Comparison of ENCODE assay signal across 18 cellular contexts in the genomic region with DNA sequence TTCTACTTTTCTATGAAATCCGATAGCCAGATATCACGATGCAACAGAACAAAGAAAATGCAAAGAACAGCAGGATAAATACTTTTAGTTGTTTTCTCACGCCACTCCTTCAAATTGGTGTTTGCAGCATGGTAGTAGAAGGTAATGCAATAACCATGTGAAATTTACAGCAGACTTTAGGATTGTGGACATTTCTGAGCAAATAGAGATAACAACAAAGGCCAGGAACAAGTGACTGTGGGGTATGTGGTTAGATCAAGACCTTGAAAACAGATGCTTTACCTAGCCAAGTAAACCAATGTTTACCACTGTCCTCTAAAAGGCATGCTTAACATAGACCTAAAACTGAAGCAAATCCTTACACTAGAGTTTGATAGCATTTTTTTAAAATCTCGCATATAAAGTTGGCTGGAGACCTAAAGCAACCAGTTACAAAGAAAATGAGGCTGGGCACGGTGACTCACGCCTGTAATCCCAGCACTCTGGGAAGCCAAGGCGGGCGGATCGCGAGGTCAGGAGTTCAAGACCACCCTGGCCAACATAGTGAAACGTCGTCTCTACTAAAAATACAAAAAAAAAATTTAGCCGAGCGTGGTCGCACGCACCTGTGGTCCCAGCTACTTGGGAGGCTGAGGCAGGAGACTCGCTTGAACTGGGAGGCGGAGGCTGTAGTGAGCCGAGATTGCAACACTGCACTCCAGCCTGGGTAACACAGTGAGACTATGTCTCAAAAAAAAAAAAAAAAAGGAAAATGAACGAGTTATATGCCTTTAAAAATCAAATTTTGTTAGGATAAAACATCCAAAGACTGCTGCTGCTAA.
DNase-seq lines count a peak whose midpoint lies in the region; ATAC-seq, FAIRE-seq and TF ChIP-seq lines count a peak whose summit lies in the region.
"Had no signal": no experiment of that assay in that cellular context is flagged by ENCODE, and none has a peak within 500 bp of the region (broad histone marks: within the 10 kb centered on the region; RNA-seq: fewer than 3 reads in every experiment).

No MANE protein-coding gene starts in this region.

- CTCF ChIA-PET in HepG2 (lab: Yijun Ruan, JAX; ENCODE audit: low intra/inter-chr PET ratio, low total read pairs), result no interaction called here

- TF ChIP-seq POLR2A in HepG2 (IDR thresholded peaks at IDR 0.05; ENCODE audit: insufficient read depth in 1 of 2, low read depth in 2 of 2, low read length in 2 of 2) (no peak), right lobe of liver (IDR thresholded peaks at IDR 0.05) (no peak)

- no peaks in the 10 kb centered on the region for H4K20me1 ChIP-seq in HepG2 (ENCODE audit: insufficient read depth, low read length)

- peak overlapping the region in 1 of 5 donors; percentile 9 for H3K4me3 Mint-ChIP-seq in immature natural killer cell
- H3K4me3 Mint-ChIP-seq: T-cell had no signal

- DNase-seq in HepG2 (ENCODE audit: low spot score), result peak; percentile 89
- DNase-seq in right lobe of liver, result no peak
- peak; percentile 5 for DNase-seq in amniotic stem cell (lab: John Stamatoyannopoulos, UW)
- no peak for DNase-seq in immature natural killer cell
- DNase-seq in midbrain (lab: John Stamatoyannopoulos, UW), result no peak
- no peak for DNase-seq in germinal center (ENCODE audit: low spot score)
- DNase-seq in NCI-H82 treated with DMSO at 0.1 percent for 48 hours (lab: John Stamatoyannopoulos, UW; ENCODE audit: unreplicated experiment), result no peak
- DNase-seq: ACHN; activated CD4-positive, alpha-beta T cell treated with anti-CD3 and anti-CD28 coated beads for 48 hours; activated T-cell treated with anti-CD3 and anti-CD28 coated beads, Interleukin-2, amount 50 U/mL, for 72 hours; lower lobe of right lung; MV-4-11; stimulated activated CD4-positive, alpha-beta T cell treated with anti-CD3 and anti-CD28 coated beads, Interleukin-2, amount 100 ng/mL, for 24 hours; T-cell had no signal

- POLR2A ChIA-PET in HepG2 (lab: Yijun Ruan, JAX), result no interaction called here

- WGBS in HepG2 (ENCODE audit: low lambda C conversion rate), result 58% methylated on average over 19 of the region's 20 CpGs
- 87% methylated on average over 14 of the region's 20 CpGs for WGBS in right lobe of liver (ENCODE audit: insufficient coverage, low coverage, low lambda C conversion rate, missing lambda C conversion rate)

- peaks cover 65 to 82% of the 10 kb centered on the region in 2 donors for H3K4me1 Mint-ChIP-seq in immature natural killer cell

- no peak overlapping the region for H3K4me3 ChIP-seq in HepG2 (replicated peaks in 1 of 3; ENCODE audit: insufficient read depth in 1 of 3, low read depth in 2 of 3, low read length in 3 of 3)
- no peak overlapping the region for H3K4me3 ChIP-seq in right lobe of liver
- H3K4me3 ChIP-seq: cardiac muscle cell, lower lobe of right lung, prostate gland had no signal

- peak overlapping the region in 5 of 6 donors; percentile 17 to 67 (median 46) for H3K27ac Mint-ChIP-seq in immature natural killer cell
- H3K27ac Mint-ChIP-seq: activated T-cell treated with anti-CD3 and anti-CD28 coated beads, Interleukin-2, amount 50 U/mL, for 72 hours had no signal

- no peak overlapping the region for H2AFZ ChIP-seq in HepG2 (ENCODE audit: low read length)

- TF ChIP-seq EP300 in HepG2 (IDR thresholded peaks at IDR 0.05; ENCODE audit: low read depth in 2 of 2, low read length in 2 of 2) (peak in 1 of 2 experiments; percentile 87; a peak in 2 of 4 replicates), HepG2 (CRISPR knock-in tag; IDR thresholded peaks at IDR 0.05; ENCODE audit: borderline replicate concordance) (peak; percentile 77; the same call in 1 of the 2 replicates)

- H3K9ac ChIP-seq in HepG2 (ENCODE audit: insufficient read depth, low read depth, low read length), result no peak overlapping the region

- H3K4me2 ChIP-seq in HepG2 (ENCODE audit: low read depth, low read length), result peak overlapping the region; percentile 9; the same call in 1 of the 2 replicates

- H3K9me3 ChIP-seq in HepG2 (ENCODE audit: low read length) (no peaks in the 10 kb centered on the region), right lobe of liver (no peaks in the 10 kb centered on the region)
- H3K9me3 ChIP-seq: lower lobe of right lung, prostate gland had no signal

- no peaks in the 10 kb centered on the region for H3K9me3 Mint-ChIP-seq in immature natural killer cell
- H3K9me3 Mint-ChIP-seq: activated T-cell treated with anti-CD3 and anti-CD28 coated beads, Interleukin-2, amount 50 U/mL, for 72 hours; T-cell had no signal

- H3K27me3 Mint-ChIP-seq in immature natural killer cell (ENCODE audit: low read depth in 3 of 3), result peaks cover 0 to 2% (median 1%) of the 10 kb centered on the region in 3 donors
- H3K27me3 Mint-ChIP-seq: T-cell had no signal

- in situ Hi-C loops in HepG2 (cut with HindIII; ENCODE audit: extremely low pct_ligation_motif_present, low pct_unique_long_range_greater_than_20kb), result no loop called here

- peaks cover 21% of the 10 kb centered on the region for H3K79me2 ChIP-seq in HepG2 (ENCODE audit: insufficient read depth, low read length)

- BruUV-seq in HepG2 (replicated peaks; lab: Mats Ljungman, UMichigan), result no TSS peak

- TF ChIP-seq CTCF in HepG2 (CRISPR knock-in tag; IDR thresholded peaks at IDR 0.05) (no peak), right lobe of liver (IDR thresholded peaks at IDR 0.05) (no peak)

- H3K4me1 ChIP-seq in HepG2 (ENCODE audit: insufficient read depth, low read length), result peaks cover 63% of the 10 kb centered on the region
- H3K4me1 ChIP-seq in right lobe of liver, result no peaks in the 10 kb centered on the region
- H3K4me1 ChIP-seq: prostate gland had no signal

- TF ChIP-seq RAD21 in HepG2 (CRISPR knock-in tag; IDR thresholded peaks at IDR 0.05), result no peak

- FAIRE-seq in HepG2 (lab: Jason Lieb, UNC), result peak; percentile 81
- FAIRE-seq: urothelium cell line had no signal

- H3K27ac ChIP-seq in HepG2 (ENCODE audit: extremely low read length, insufficient read depth, low read length) (peak overlapping the region; percentile 45), right lobe of liver (no peak overlapping the region)
- H3K27ac ChIP-seq: cardiac muscle cell, lower lobe of right lung, prostate gland had no signal

- intact Hi-C loops in HepG2 (cut with micrococcal nuclease; ENCODE audit: unreplicated experiment), result loop anchor here (1.0 to 10.0 kb wide), 3 partner anchors 47 to 375 kb away; no protein-coding TSS in a partner anchor
- intact Hi-C loops in right lobe of liver (cut with DNase I), result no loop called here

- no peaks in the 10 kb centered on the region for H3K27me3 ChIP-seq in HepG2 (ENCODE audit: control insufficient read depth in 1 of 2, insufficient read depth in 2 of 2, low read length in 2 of 2)
- H3K27me3 ChIP-seq in right lobe of liver, result no peaks in the 10 kb centered on the region
- H3K27me3 ChIP-seq: cardiac muscle cell had no signal

- H3K36me3 ChIP-seq in HepG2 (replicated peaks in 1 of 2; ENCODE audit: control insufficient read depth in 1 of 2, insufficient read depth in 2 of 2, low read length in 2 of 2) (no peaks in the 10 kb centered on the region), right lobe of liver (no peaks in the 10 kb centered on the region)
- H3K36me3 ChIP-seq: cardiac muscle cell, lower lobe of right lung, prostate gland had no signal

- ATAC-seq in HepG2, result peak; percentile 85
- ATAC-seq in right lobe of liver, result no peak
- ATAC-seq in HG03108 (IDR thresholded peaks at IDR 0.05; ENCODE audit: unreplicated experiment), result no peak
- ATAC-seq: activated T-cell treated with anti-CD3 and anti-CD28 coated beads, Interleukin-2, amount 50 U/mL, for 72 hours; lower lobe of right lung; T-cell had no signal

- H3K36me3 Mint-ChIP-seq in immature natural killer cell, result peaks cover 0 to 13% (median 10%) of the 10 kb centered on the region in 3 donors

TF ChIP-seq in HepG2, 621 proteins besides CTCF, POLR2A, EP300 and RAD21 (continues in another document):
- no peak for TF ChIP-seq NFE2 (CRISPR knock-in tag; IDR thresholded peaks at IDR 0.05)
- TF ChIP-seq KLF13 (CRISPR knock-in tag; IDR thresholded peaks at IDR 0.05), result no peak
- TF ChIP-seq, protein P1, sequence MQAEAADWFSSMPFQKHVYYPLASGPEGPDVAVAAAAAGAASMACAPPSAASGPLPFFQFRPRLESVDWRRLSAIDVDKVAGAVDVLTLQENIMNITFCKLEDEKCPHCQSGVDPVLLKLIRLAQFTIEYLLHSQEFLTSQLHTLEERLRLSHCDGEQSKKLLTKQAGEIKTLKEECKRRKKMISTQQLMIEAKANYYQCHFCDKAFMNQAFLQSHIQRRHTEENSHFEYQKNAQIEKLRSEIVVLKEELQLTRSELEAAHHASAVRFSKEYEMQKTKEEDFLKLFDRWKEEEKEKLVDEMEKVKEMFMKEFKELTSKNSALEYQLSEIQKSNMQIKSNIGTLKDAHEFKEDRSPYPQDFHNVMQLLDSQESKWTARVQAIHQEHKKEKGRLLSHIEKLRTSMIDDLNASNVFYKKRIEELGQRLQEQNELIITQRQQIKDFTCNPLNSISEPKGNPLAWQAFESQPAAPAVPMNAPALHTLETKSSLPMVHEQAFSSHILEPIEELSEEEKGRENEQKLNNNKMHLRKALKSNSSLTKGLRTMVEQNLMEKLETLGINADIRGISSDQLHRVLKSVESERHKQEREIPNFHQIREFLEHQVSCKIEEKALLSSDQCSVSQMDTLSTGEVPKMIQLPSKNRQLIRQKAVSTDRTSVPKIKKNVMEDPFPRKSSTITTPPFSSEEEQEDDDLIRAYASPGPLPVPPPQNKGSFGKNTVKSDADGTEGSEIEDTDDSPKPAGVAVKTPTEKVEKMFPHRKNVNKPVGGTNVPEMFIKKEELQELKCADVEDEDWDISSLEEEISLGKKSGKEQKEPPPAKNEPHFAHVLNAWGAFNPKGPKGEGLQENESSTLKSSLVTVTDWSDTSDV (CRISPR knock-in tag; IDR thresholded peaks at IDR 0.05), result no peak
- TF ChIP-seq JUN (CRISPR knock-in tag; IDR thresholded peaks at IDR 0.05), result no peak
- 0 out of 2 replicates have a peak, but pooled peaks have one; percentile 42 for TF ChIP-seq JUND (CRISPR knock-in tag; IDR thresholded peaks at IDR 0.05)
- TF ChIP-seq, protein P2, sequence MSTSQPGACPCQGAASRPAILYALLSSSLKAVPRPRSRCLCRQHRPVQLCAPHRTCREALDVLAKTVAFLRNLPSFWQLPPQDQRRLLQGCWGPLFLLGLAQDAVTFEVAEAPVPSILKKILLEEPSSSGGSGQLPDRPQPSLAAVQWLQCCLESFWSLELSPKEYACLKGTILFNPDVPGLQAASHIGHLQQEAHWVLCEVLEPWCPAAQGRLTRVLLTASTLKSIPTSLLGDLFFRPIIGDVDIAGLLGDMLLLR (CRISPR knock-in tag; IDR thresholded peaks at IDR 0.05), result no peak
- no peak for TF ChIP-seq KDM1A (CRISPR knock-in tag; IDR thresholded peaks at IDR 0.05)
- no peak for TF ChIP-seq PHF20 (CRISPR knock-in tag; IDR thresholded peaks at IDR 0.05)
- no peak for TF ChIP-seq SMAD3 (CRISPR knock-in tag; IDR thresholded peaks at IDR 0.05)
- TF ChIP-seq NFIC (IDR thresholded peaks at IDR 0.05; ENCODE audit: low read length), result 0 out of 2 replicates have a peak, but pooled peaks have one; percentile 48
- no peak for TF ChIP-seq ZNF660 (CRISPR knock-in tag; IDR thresholded peaks at IDR 0.05; ENCODE audit: borderline replicate concordance, low read depth)
- TF ChIP-seq CAMTA2 (CRISPR knock-in tag; IDR thresholded peaks at IDR 0.05; ENCODE audit: borderline replicate concordance), result no peak
- TF ChIP-seq CHD2 (IDR thresholded peaks at IDR 0.05; ENCODE audit: low read depth, low read length), result no peak

Comparison
In these comparisons a context has a peak if more than half of its experiments do, and no peak if none do; other contexts are left out.
1. DNase-seq: peak in HepG2 (single experiment) and amniotic stem cell (single experiment); none in right lobe of liver (0 of 3), immature natural killer cell (0 of 3), midbrain (single experiment), germinal center (single experiment) and NCI-H82 treated with DMSO at 0.1 percent for 48 hours (single experiment).